Comparison of ENCODE assay signal across 14 cellular contexts in the genomic region with DNA sequence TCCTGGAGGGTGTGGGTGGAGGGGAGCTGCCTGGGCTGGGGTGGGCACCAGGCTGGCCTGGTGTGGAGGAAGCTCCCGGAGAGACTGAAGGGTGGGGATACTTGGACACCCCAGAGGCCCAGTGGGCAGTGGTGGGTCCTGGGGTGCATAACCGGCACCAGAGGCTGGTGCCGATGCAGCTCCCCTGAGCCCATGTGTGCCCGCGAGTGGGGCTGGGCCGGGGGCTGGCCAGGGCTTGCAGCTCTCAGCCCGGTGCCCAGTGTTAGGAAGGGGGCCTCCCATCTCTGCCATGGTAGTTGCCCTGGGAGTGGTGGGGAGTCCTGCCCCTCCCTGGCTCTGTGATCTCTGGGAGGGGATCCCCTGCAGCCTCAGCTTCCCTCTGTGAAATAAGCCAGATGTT. TPM values are rescaled to one million over a fixed set of nuclear protein-coding genes. Genes with fewer than 3 reads are reported as not detected.
A peak's percentile ranks its signal among the peaks of the same experiment; 100 is the strongest.
DNase-seq lines count a peak whose midpoint lies in the region; ATAC-seq and TF ChIP-seq lines count a peak whose summit lies in the region.
"Had no signal": no experiment of that assay in that cellular context is flagged by ENCODE, and none has a peak within 500 bp of the region (broad histone marks: within the 10 kb centered on the region; RNA-seq: fewer than 3 reads in every experiment).

No MANE protein-coding gene starts in this region.

- no peak overlapping the region for H3K4me3 ChIP-seq in right cardiac atrium (ENCODE audit: low read length)
- no peak overlapping the region for H3K4me3 ChIP-seq in parathyroid adenoma (ENCODE audit: low read depth, low read length)
- no peak overlapping the region for H3K4me3 ChIP-seq in vagina

- ATAC-seq in right cardiac atrium (no peak), left cardiac atrium (no peak)
- ATAC-seq: CD8-positive, alpha-beta T cell had no signal

- TF ChIP-seq POLR2A in vagina (IDR thresholded peaks at IDR 0.05): no peak

- peaks cover 66% of the 10 kb centered on the region for H3K79me2 ChIP-seq in parathyroid adenoma

- no peak overlapping the region for H3K9ac ChIP-seq in parathyroid adenoma

- H3K4me2 ChIP-seq in parathyroid adenoma (ENCODE audit: low read length): peak overlapping the region; percentile 53

- CTCF ChIA-PET in RWPE1 (lab: Yijun Ruan, JAX): interaction anchor here (0.6 to 1.0 kb wide), 2 partner anchors 10 to 1141 kb away, joined by 3 to 5 read pairs; no protein-coding TSS in a partner anchor

- peak overlapping the region; percentile 39 for H2AFZ ChIP-seq in parathyroid adenoma

- peak in 2 of 3 donors; percentile 28 to 50 for DNase-seq in right cardiac atrium
- DNase-seq in left cardiac atrium: no peak
- DNase-seq in RWPE1 (ENCODE audit: low spot score): no peak
- no peak for DNase-seq in vagina (ENCODE audit: extremely low spot score in 2 of 2)
- no peak for DNase-seq in DMS 273 treated with DMSO at 0.1 percent for 48 hours (lab: John Stamatoyannopoulos, UW)
- no peak for DNase-seq in HuH-7 (ENCODE audit: low spot score)
- DNase-seq: CD8-positive, alpha-beta T cell; COR-L47; DND-41; GDM1; GOT3; H9 had no signal

- no peak overlapping the region for H3K27ac ChIP-seq in right cardiac atrium (ENCODE audit: low read length)
- H3K27ac ChIP-seq in RWPE1: peak overlapping the region; percentile 52; the same call in 1 of the 2 replicates
- H3K27ac ChIP-seq in parathyroid adenoma: peak overlapping the region; percentile 97
- H3K27ac ChIP-seq in vagina: peak overlapping the region; percentile 51

- H3K4me1 ChIP-seq in right cardiac atrium (ENCODE audit: control insufficient read depth, insufficient read depth, low read length): peaks cover 12% of the 10 kb centered on the region
- H3K4me1 ChIP-seq in parathyroid adenoma: peaks cover 83% of the 10 kb centered on the region
- H3K4me1 ChIP-seq in vagina: peaks cover 65% of the 10 kb centered on the region

- POLR2A ChIA-PET in RWPE1 (lab: Yijun Ruan, JAX; ENCODE audit: low non-redundant PET): interaction anchor here (0.6 kb wide), 1 partner anchor 211 kb away, joined by 4 read pairs; no protein-coding TSS in a partner anchor

- TF ChIP-seq CTCF in RWPE1 (conservative IDR thresholded peaks at IDR 0.05; ENCODE audit: low read depth) (no peak), parathyroid adenoma (IDR thresholded peaks at IDR 0.05) (no peak), vagina (IDR thresholded peaks at IDR 0.05) (no peak)

- no peaks in the 10 kb centered on the region for H3K36me3 ChIP-seq in parathyroid adenoma (ENCODE audit: control insufficient read depth, insufficient read depth, low read length)
- H3K36me3 ChIP-seq in vagina: peaks cover 0 to 10% of the 10 kb centered on the region in 2 donors

- 95% methylated on average over 7 of the region's 7 CpGs for WGBS in right cardiac atrium

- no peaks in the 10 kb centered on the region for H3K27me3 ChIP-seq in right cardiac atrium (ENCODE audit: control insufficient read depth, insufficient read depth)
- no peaks in the 10 kb centered on the region for H3K27me3 ChIP-seq in parathyroid adenoma (ENCODE audit: control insufficient read depth, insufficient read depth, low read length)
- no peaks in the 10 kb centered on the region for H3K27me3 ChIP-seq in vagina

- intact Hi-C loops in right cardiac atrium (cut with DNase I) (no loop called here), left cardiac atrium (cut with DNase I) (no loop called here), vagina (cut with DNase I) (no loop called here)

- no peaks in the 10 kb centered on the region for H3K9me3 ChIP-seq in right cardiac atrium (ENCODE audit: control insufficient read depth, low read length)
- no peaks in the 10 kb centered on the region for H3K9me3 ChIP-seq in parathyroid adenoma (ENCODE audit: control insufficient read depth, low read length)
- H3K9me3 ChIP-seq in vagina: no peaks in the 10 kb centered on the region

RNA-seq across cellular contexts. Expression of gene PLXNA1, which starts 9.3 kb away (rescaled TPM):
- total RNA-seq in right cardiac atrium (10 to 100 TPM; 12.8 to 17.8 (median 15.2) TPM), left cardiac atrium (10 to 100 TPM; 18.6 to 20.4 TPM), vagina (31.4 TPM)
- polyA plus RNA-seq in right cardiac atrium: 9.9 TPM
- polyA plus RNA-seq: CD14-positive monocyte had no signal

Comparison
In these comparisons a context has a peak if more than half of its experiments do, and no peak if none do; other contexts are left out.
1. DNase-seq: peak in right cardiac atrium (2 of 3); none in left cardiac atrium (single experiment), RWPE1 (single experiment), vagina (0 of 2), DMS 273 treated with DMSO at 0.1 percent for 48 hours (single experiment) and HuH-7 (single experiment).